Comparison of ENCODE assay signal across 8 cellular contexts in the genomic region with DNA sequence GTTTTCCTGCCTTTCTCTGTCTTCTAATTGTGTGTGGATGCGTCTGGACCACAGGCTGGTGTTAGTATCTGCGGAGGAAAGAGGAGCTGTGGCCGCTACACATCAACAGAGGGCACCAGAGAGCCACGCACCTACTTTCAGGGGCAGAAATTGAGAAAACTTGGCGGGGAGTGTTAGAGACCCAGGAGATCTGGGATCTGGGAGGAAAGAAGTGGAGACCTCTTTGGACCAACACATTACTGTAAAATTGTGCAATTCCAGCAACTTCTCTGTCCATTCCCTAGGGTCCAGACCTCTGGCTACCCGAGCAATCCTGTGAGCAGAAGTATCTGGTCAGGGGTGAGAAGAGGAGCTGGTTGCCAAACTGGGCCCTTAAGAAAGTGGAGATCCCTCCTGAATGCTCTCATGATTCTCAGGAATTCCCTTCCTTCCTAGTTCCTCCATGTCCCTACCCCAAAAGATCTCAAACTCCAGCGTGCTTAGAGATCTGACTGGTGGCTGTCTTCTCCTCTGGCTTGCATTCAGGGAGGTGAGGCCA. TPM values are rescaled to one million over a fixed set of nuclear protein-coding genes. Genes with fewer than 3 reads are reported as not detected.
DNase-seq lines count a peak whose midpoint lies in the region; ATAC-seq, FAIRE-seq and TF ChIP-seq lines count a peak whose summit lies in the region.

No MANE protein-coding gene starts in this region.

- peak overlapping the region; percentile 47; the same call in 1 of the 2 replicates for H3K14ac ChIP-seq in IMR-90 (replicated peaks; ENCODE audit: low read depth, low read length)

- H3K79me1 ChIP-seq in IMR-90 (ENCODE audit: low read depth in 1 of 2, low read length in 2 of 2): peaks cover 0 to 30% of the 10 kb centered on the region in 2 experiments; a peak in 3 of 4 replicates

- TF ChIP-seq CTCF in IMR-90 (conservative IDR thresholded peaks at IDR 0.05; ENCODE audit: low read depth, low read length) (peak; percentile 99), astrocyte of the cerebellum (IDR thresholded peaks at IDR 0.05; ENCODE audit: low read depth, low read length, missing control alignments) (peak; percentile 99)

- H3K4me3 ChIP-seq in IMR-90 (ENCODE audit: insufficient read depth, low read depth, low read length) (no peak overlapping the region), astrocyte of the cerebellum (ENCODE audit: low read depth, low read length) (no peak overlapping the region), iPS-15b (ENCODE audit: low read depth, low read length) (peak overlapping the region; percentile 85), small intestine (ENCODE audit: low read depth in 1 of 2, low read length in 2 of 2) (no peak overlapping the region)

- H2AK9ac ChIP-seq in IMR-90 (replicated peaks; ENCODE audit: low read depth, low read length, poor library complexity): peak overlapping the region; percentile 71

- TF ChIP-seq POLR2A in IMR-90 (IDR thresholded peaks at IDR 0.05; ENCODE audit: low read depth, low read length): 0 out of 2 replicates have a peak, but pooled peaks have one; percentile 23

- 0% methylated on average over 1 of the region's 7 CpGs; no CpG with 5 or more reads in 1 of the 2 experiments for WGBS in IMR-90 (ENCODE audit: extremely low coverage in 2 of 2, insufficient read length in 1 of 2), 2 experiments
- 24 to 28% (median 26%) methylated on average over 7 of the region's 7 CpGs for WGBS in small intestine, 3 donors

- H3K27me3 ChIP-seq in IMR-90 (ENCODE audit: control insufficient read depth, insufficient read depth, low read length) (peaks cover 22% of the 10 kb centered on the region), iPS-15b (ENCODE audit: control insufficient read depth, insufficient read depth, low read length) (peaks cover 13% of the 10 kb centered on the region), small intestine (ENCODE audit: control insufficient read depth in 2 of 2, insufficient read depth in 2 of 2, low read length in 2 of 2) (peaks cover 0 to 7% of the 10 kb centered on the region in 2 donors)

- dilution Hi-C loops in IMR-90 (cut with HindIII; ENCODE audit: low sequenced_read_pairs, unreplicated experiment): no loop called here

- H3K27ac ChIP-seq in IMR-90 (ENCODE audit: insufficient read depth, low read length) (peak overlapping the region; percentile 0; the same call in 1 of the 2 replicates), small intestine (ENCODE audit: low read depth in 1 of 2, low read length in 1 of 2) (no peak overlapping the region)

- H2BK5ac ChIP-seq in IMR-90 (ENCODE audit: low read depth, low read length, poor library complexity, severe bottlenecking): peak overlapping the region; percentile 4

- no peak overlapping the region for H3K4me2 ChIP-seq in IMR-90 (ENCODE audit: low read depth, low read length)

- peak overlapping the region; percentile 76 for H3K4ac ChIP-seq in IMR-90 (ENCODE audit: low read depth, low read length)

- ATAC-seq in IMR-90 (ENCODE audit: low read depth) (peak; percentile 33), GM18858 (IDR thresholded peaks at IDR 0.05; ENCODE audit: unreplicated experiment) (no peak), GM21529 (IDR thresholded peaks at IDR 0.05; ENCODE audit: unreplicated experiment) (no peak)

- intact Hi-C loops in IMR-90 (cut with micrococcal nuclease): loop anchor here (1.0 to 2.0 kb wide), 5 partner anchors 23 to 133 kb away; no protein-coding TSS in a partner anchor

- H3K4me1 ChIP-seq in IMR-90 (ENCODE audit: control insufficient read depth, insufficient read depth, low read length) (peaks cover 10% of the 10 kb centered on the region), iPS-15b (ENCODE audit: control insufficient read depth, insufficient read depth, low read length) (peaks cover 26% of the 10 kb centered on the region), small intestine (ENCODE audit: control insufficient read depth in 2 of 2, insufficient read depth in 1 of 2, low read depth in 1 of 2, low read length in 1 of 2) (peaks cover 0 to 2% of the 10 kb centered on the region in 2 donors)

- DNase-seq in DMS53 treated with DMSO at 0.1 percent for 48 hours (lab: John Stamatoyannopoulos, UW; ENCODE audit: unreplicated experiment) (peak; percentile 38), IMR-90 (peak; percentile 63), SK-MEL-5 (ENCODE audit: low read depth, low spot score) (peak; percentile 71), astrocyte of the cerebellum (ENCODE audit: low read depth) (peak; percentile 50), small intestine (peak; percentile 58)

- 0 out of 3 replicates have a peak overlapping the region, but pooled peaks have one; percentile 47 for H2BK15ac ChIP-seq in IMR-90 (ENCODE audit: low read depth, low read length)

- H3K9ac ChIP-seq in IMR-90 (ENCODE audit: low read depth, low read length) (no peak overlapping the region), iPS-15b (ENCODE audit: low read depth, low read length) (no peak overlapping the region)

- POLR2A ChIA-PET in IMR-90 (lab: Charles Lee; ENCODE audit: unreplicated experiment): no interaction called here

- H4K91ac ChIP-seq in IMR-90 (ENCODE audit: insufficient read depth, low read depth, low read length): peak overlapping the region; percentile 45; the same call in 1 of the 2 replicates

- CTCF ChIA-PET in IMR-90 (lab: Yijun Ruan, JAX): interaction anchor here (0.6 to 5.1 kb wide), 40 partner anchors 8 to 134 kb away, joined by 3 to 35 read pairs (median 4); no protein-coding TSS in a partner anchor

- peaks cover 25% of the 10 kb centered on the region for H4K20me1 ChIP-seq in IMR-90 (ENCODE audit: insufficient read depth, low read length)

- FAIRE-seq in small intestine (lab: Jason Lieb, UNC): no peak

- TF ChIP-seq RAD21 in IMR-90 (IDR thresholded peaks at IDR 0.05; ENCODE audit: low read length): peak; percentile 98

- H2BK20ac ChIP-seq in IMR-90 (ENCODE audit: low read depth, low read length): peak overlapping the region; percentile 61

- H2AFZ ChIP-seq in IMR-90 (replicated peaks; ENCODE audit: low read length, poor library complexity): peak overlapping the region; percentile 67

- no TSS peak for BruUV-seq in IMR-90 (replicated peaks; lab: Mats Ljungman, UMichigan)

- H3K23ac ChIP-seq in IMR-90 (ENCODE audit: low read depth, low read length): 0 out of 2 replicates have a peak overlapping the region, but pooled peaks have one; percentile 45

- H4K5ac ChIP-seq in IMR-90 (ENCODE audit: low read depth, low read length): no peak overlapping the region

- H3K56ac ChIP-seq in IMR-90 (ENCODE audit: extremely low read depth, insufficient read depth, low read length): no peak overlapping the region

- H4K8ac ChIP-seq in IMR-90 (ENCODE audit: low read depth in 2 of 2, low read length in 2 of 2): peak overlapping the region; percentile 37 to 63; a peak in 2 of 4 replicates

- H3K9me3 ChIP-seq in IMR-90 (ENCODE audit: control insufficient read depth, insufficient read depth, low read length) (no peaks in the 10 kb centered on the region), iPS-15b (ENCODE audit: control insufficient read depth, insufficient read depth, low read length) (no peaks in the 10 kb centered on the region), small intestine (ENCODE audit: control insufficient read depth, low read depth) (no peaks in the 10 kb centered on the region)

- no peak overlapping the region; the same call in 1 of the 2 replicates for H3K18ac ChIP-seq in IMR-90 (ENCODE audit: low read depth, low read length)

- in situ Hi-C loops in IMR-90 (cut with MboI; ENCODE audit: low sequenced_read_pairs) (loop anchor here (5.0 kb wide), 1 partner anchor 40 kb away; no protein-coding TSS in a partner anchor), SK-MEL-5 (cut with HindIII; ENCODE audit: low pct_unique_long_range_greater_than_20kb, low sequenced_read_pairs) (no loop called here), astrocyte of the cerebellum (cut with HindIII; ENCODE audit: low sequenced_read_pairs) (no loop called here)

- H3K36me3 ChIP-seq in IMR-90 (ENCODE audit: control insufficient read depth, insufficient read depth, low read length): no peaks in the 10 kb centered on the region
- no peaks in the 10 kb centered on the region for H3K36me3 ChIP-seq in iPS-15b (ENCODE audit: control insufficient read depth, insufficient read depth, low read length)
- no peaks in the 10 kb centered on the region for H3K36me3 ChIP-seq in small intestine (ENCODE audit: control insufficient read depth in 2 of 2, insufficient read depth in 2 of 2, low read length in 2 of 2)

- H2BK120ac ChIP-seq in IMR-90 (ENCODE audit: low read depth, low read length): peak overlapping the region; percentile 49; the same call in 1 of the 2 replicates

- peak overlapping the region; percentile 51; the same call in 1 of the 2 replicates for H2AK5ac ChIP-seq in IMR-90 (ENCODE audit: low read depth, low read length)

- H3K9me1 ChIP-seq in IMR-90 (ENCODE audit: insufficient read depth, low read length): peaks cover 10% of the 10 kb centered on the region

TF ChIP-seq in IMR-90, 13 proteins besides CTCF, POLR2A, EP300 and RAD21 (continues in another document):
- TF ChIP-seq MAFK (IDR thresholded peaks at IDR 0.05; ENCODE audit: low read depth, low read length) (no peak), CHD1 (IDR thresholded peaks at IDR 0.05; ENCODE audit: low read depth, low read length) (no peak), NFE2L2 (IDR thresholded peaks at IDR 0.05; ENCODE audit: low read depth, low read length) (no peak), CEBPB (IDR thresholded peaks at IDR 0.05; ENCODE audit: low read depth, low read length) (peak; percentile 34; the same call in 1 of the 2 replicates), MAZ (IDR thresholded peaks at IDR 0.05; ENCODE audit: borderline replicate concordance, low read depth, low read length) (peak; percentile 63; the same call in 1 of the 2 replicates), BHLHE40 (IDR thresholded peaks at IDR 0.05; ENCODE audit: low read depth, low read length) (no peak), FOS (IDR thresholded peaks at IDR 0.05; ENCODE audit: low read depth, low read length) (no peak)
- TF ChIP-seq, protein P1, sequence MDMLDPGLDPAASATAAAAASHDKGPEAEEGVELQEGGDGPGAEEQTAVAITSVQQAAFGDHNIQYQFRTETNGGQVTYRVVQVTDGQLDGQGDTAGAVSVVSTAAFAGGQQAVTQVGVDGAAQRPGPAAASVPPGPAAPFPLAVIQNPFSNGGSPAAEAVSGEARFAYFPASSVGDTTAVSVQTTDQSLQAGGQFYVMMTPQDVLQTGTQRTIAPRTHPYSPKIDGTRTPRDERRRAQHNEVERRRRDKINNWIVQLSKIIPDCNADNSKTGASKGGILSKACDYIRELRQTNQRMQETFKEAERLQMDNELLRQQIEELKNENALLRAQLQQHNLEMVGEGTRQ (IDR thresholded peaks at IDR 0.05; ENCODE audit: low read depth, low read length): no peak

RNA-seq across cellular contexts. Expression of a gene that starts 1.3 kb away (rescaled TPM):
- total RNA-seq in IMR-90 (2012; rRNA removed): 61.9 and 64.7 TPM in 2 replicates
- polyA plus RNA-seq in IMR-90 (2012; rRNA removed): 58.1 and 64.6 TPM in 2 replicates
- 38.9 and 51.3 TPM in 2 replicates for polyA plus RNA-seq in IMR-90 (2012; cell fraction: cytosol; rRNA removed)
- 85.2 and 89.7 TPM in 2 replicates for polyA plus RNA-seq in IMR-90 (2012; cell fraction: nucleus; rRNA removed; ENCODE audit: low replicate concordance)
- total RNA-seq in SK-MEL-5 (2014; rRNA removed; shearing (Covaris generic)): 22.2 and 27.8 TPM in 2 replicates
- 38.6 and 45.6 TPM in 2 replicates for polyA plus RNA-seq in SK-MEL-5 (2015; cell fraction: cytosol; rRNA removed)
- polyA plus RNA-seq in SK-MEL-5 (2015; cell fraction: nucleus; rRNA removed): 35.7 and 49.7 TPM in 2 replicates
- polyA plus RNA-seq in small intestine: 1 to 10 TPM in 1 of 3 donors, under 1 TPM in 2; 0.22 to 9.3 (median 0.54) TPM
